Comparison of ENCODE assay signal across 8 cellular contexts in the genomic region with DNA sequence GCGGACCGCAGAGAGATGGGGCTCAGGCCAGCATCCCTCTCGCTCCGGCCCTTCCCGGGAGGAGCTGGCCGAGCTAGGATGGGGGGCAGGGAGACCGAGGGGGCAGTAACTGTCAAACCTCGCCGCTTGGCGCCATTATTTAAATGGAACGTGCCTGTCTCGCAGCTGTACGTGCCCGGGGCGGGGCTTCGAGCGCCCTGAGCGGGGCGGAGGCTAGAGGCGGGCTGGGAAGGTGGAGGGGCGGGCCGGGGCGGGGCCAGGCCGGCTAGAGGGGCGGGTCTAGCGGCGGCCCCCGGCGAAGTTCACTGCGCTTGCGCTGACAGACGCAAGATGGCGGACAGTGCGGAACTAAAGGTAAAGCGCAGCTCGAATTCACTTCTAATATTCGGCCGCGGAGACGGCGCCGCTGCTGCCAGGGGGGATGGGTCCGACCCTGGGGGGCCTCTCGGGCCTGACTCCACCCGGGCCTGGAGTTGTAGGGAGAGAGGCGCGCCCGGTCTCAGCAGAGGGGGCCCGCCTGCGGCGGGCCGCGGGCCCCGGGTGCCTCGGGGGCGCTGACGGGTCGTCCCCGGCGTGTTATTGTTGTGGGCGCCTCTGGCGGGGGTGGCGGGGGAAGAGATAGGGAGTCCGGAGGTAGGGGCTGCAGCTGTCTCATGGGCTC. TPM values are rescaled to one million over a fixed set of nuclear protein-coding genes. Genes with fewer than 3 reads are reported as not detected.
DNase-seq lines count a peak whose midpoint lies in the region; ATAC-seq lines count a peak whose summit lies in the region.

PIAS1 (plus strand) TSS at position 319 of the 661 bp plus-strand sequence; CDS start at position 331, 12 bp downstream.

- peaks cover 5 to 38% (median 28%) of the 10 kb centered on the region in 10 experiments for H3K4me1 ChIP-seq in BLaER1 treated with 17β-estradiol and CSF1 and Interleukin-3, amounts not matched to agents 10 nM and 100 nM

- peaks cover 10% of the 10 kb centered on the region for H3K27me3 Mint-ChIP-seq in activated CD4-positive, alpha-beta T cell treated with anti-CD3 and anti-CD28 coated beads, Interleukin-2, amount 10 ng/mL, durations not matched to agents 7 days and 5 days

- peak within 1 kb of the TSS; percentile 93 for H3K4me3 Mint-ChIP-seq in activated CD4-positive, alpha-beta T cell treated with anti-CD3 and anti-CD28 coated beads, Interleukin-2, amount 10 ng/mL, durations not matched to agents 7 days and 5 days

- POLR2A ChIA-PET in activated CD4-positive, alpha-beta T cell treated with anti-CD3 and anti-CD28 coated beads, Interleukin-2, amount 10 ng/mL, durations not matched to agents 7 days and 5 days (lab: Charles Lee) = no interaction called here

- peaks cover 39% of the 10 kb centered on the region for H3K4me1 Mint-ChIP-seq in activated CD4-positive, alpha-beta T cell treated with anti-CD3 and anti-CD28 coated beads, Interleukin-2, amount 10 ng/mL, durations not matched to agents 7 days and 5 days

- DNase-seq in NCI-H69 (lab: John Stamatoyannopoulos, UW) (peak; percentile 94), cortex of kidney (lab: John Stamatoyannopoulos, UW) (peak; percentile 56), left kidney (ENCODE audit: low read depth, low spot score) (peak; percentile 98)
- peak; percentile 95 for DNase-seq in activated CD4-positive, alpha-beta T cell treated with anti-CD3 and anti-CD28 coated beads, Interleukin-2, amount 10 ng/mL, durations not matched to agents 7 days and 5 days
- DNase-seq in stimulated activated CD4-positive, alpha-beta T cell treated with anti-CD3 and anti-CD28 coated beads, Interleukin-1b, Interleukin-23, amount 100 ng/mL, for 48 hours = peak; percentile 95

- peak within 1 kb of the TSS; percentile 91 to 99 (median 97) for H3K9ac ChIP-seq in BLaER1 treated with 17β-estradiol and CSF1 and Interleukin-3, amounts not matched to agents 10 nM and 100 nM

- peaks cover 21% of the 10 kb centered on the region for H3K36me3 Mint-ChIP-seq in activated CD4-positive, alpha-beta T cell treated with anti-CD3 and anti-CD28 coated beads, Interleukin-2, amount 10 ng/mL, durations not matched to agents 7 days and 5 days (ENCODE audit: low read depth)

- peaks cover 5% of the 10 kb centered on the region for H3K9me3 Mint-ChIP-seq in activated CD4-positive, alpha-beta T cell treated with anti-CD3 and anti-CD28 coated beads, Interleukin-2, amount 10 ng/mL, durations not matched to agents 7 days and 5 days

- H3K36me3 ChIP-seq in BLaER1 treated with 17β-estradiol and CSF1 and Interleukin-3, amounts not matched to agents 10 nM and 100 nM = peaks cover 4 to 16% (median 8%) of the 10 kb centered on the region in 11 experiments; a peak in 15 of 22 replicates

- CTCF ChIA-PET in activated CD4-positive, alpha-beta T cell treated with anti-CD3 and anti-CD28 coated beads, Interleukin-2, amount 10 ng/mL, durations not matched to agents 7 days and 5 days (lab: Charles Lee) = interaction anchor here (0.6 kb wide), 1 partner anchor 115 kb away, joined by 4 read pairs; no protein-coding TSS in a partner anchor

- H3K27ac Mint-ChIP-seq in activated CD4-positive, alpha-beta T cell treated with anti-CD3 and anti-CD28 coated beads, Interleukin-2, amount 10 ng/mL, durations not matched to agents 7 days and 5 days = peak within 1 kb of the TSS; percentile 95

- peak within 1 kb of the TSS; percentile 92 to 99 (median 97) for H3K27ac ChIP-seq in BLaER1 treated with 17β-estradiol and CSF1 and Interleukin-3, amounts not matched to agents 10 nM and 100 nM

- ATAC-seq in GM19351 (IDR thresholded peaks at IDR 0.05; ENCODE audit: unreplicated experiment) (peak; percentile 80), HG03520 (IDR thresholded peaks at IDR 0.05; ENCODE audit: unreplicated experiment) (peak; percentile 77)

- peaks cover 42 to 49% (median 46%) of the 10 kb centered on the region in 11 experiments for H4K20me1 ChIP-seq in BLaER1 treated with 17β-estradiol and CSF1 and Interleukin-3, amounts not matched to agents 10 nM and 100 nM

- peaks cover 0 to 7% (median 0%) of the 10 kb centered on the region in 11 experiments; a peak in 1 of 22 replicates for H3K9me3 ChIP-seq in BLaER1 treated with 17β-estradiol and CSF1 and Interleukin-3, amounts not matched to agents 10 nM and 100 nM (replicated peaks in 1 of 11)

- H3K4me2 ChIP-seq in BLaER1 treated with 17β-estradiol and CSF1 and Interleukin-3, amounts not matched to agents 10 nM and 100 nM = peak within 1 kb of the TSS; percentile 82 to 97 (median 92)

- H3K4me3 ChIP-seq in BLaER1 treated with 17β-estradiol and CSF1 and Interleukin-3, amounts not matched to agents 10 nM and 100 nM = peak within 1 kb of the TSS; percentile 90 to 99 (median 96)

- no peaks in the 10 kb centered on the region for H3K27me3 ChIP-seq in BLaER1 treated with 17β-estradiol and CSF1 and Interleukin-3, amounts not matched to agents 10 nM and 100 nM

RNA-seq across cellular contexts. Expression of gene PIAS1, which starts in this region (rescaled TPM):
- 10 to 100 TPM; 41.7 to 53.3 TPM for total RNA-seq in activated CD4-positive, alpha-beta T cell treated with anti-CD3 and anti-CD28 coated beads, Interleukin-2, amount 10 ng/mL, durations not matched to agents 7 days and 5 days

Comparison
In these comparisons a context has a peak if more than half of its experiments do, and no peak if none do; other contexts are left out.
1. Peak in every context shown above with its lines: DNase-seq, ATAC-seq, H3K4me3 ChIP-seq and H3K27ac ChIP-seq.